Comparison of ENCODE assay signal across 32 cellular contexts in genomic region chr1:184932319-184932718, GRCh38.
"Had no signal": no experiment of that assay in that cellular context is flagged by ENCODE, and none has a peak within 500 bp of the region (broad histone marks: within the 10 kb centered on the region; RNA-seq: fewer than 3 reads in every experiment).

No MANE protein-coding gene starts in this region.

- H3K9me3 ChIP-seq: adrenal gland, ascending aorta, body of pancreas, breast epithelium had no signal

- H3K27ac ChIP-seq: adrenal gland, ascending aorta, body of pancreas, brain microvascular endothelial cell, breast epithelium, cardiac muscle cell had no signal

- H3K4me3 ChIP-seq: adrenal gland, body of pancreas, breast epithelium, cardiac muscle cell had no signal

- DNase-seq: activated effector memory CD4-positive, alpha-beta T cell treated with anti-CD3 and anti-CD28 coated beads, Interleukin-2, amount 50 U/mL, for 16 hours; activated effector memory CD4-positive, alpha-beta T cell treated with Interleukin-2 at 50 U/mL for 16 hours; activated gamma-delta T cell; activated gamma-delta T cell treated with Interleukin-2 at 50 U/mL for 16 hours; activated naive CD4-positive, alpha-beta T cell; activated naive CD4-positive, alpha-beta T cell treated with anti-CD3 and anti-CD28 coated beads for 36 hours; activated naive CD4-positive, alpha-beta T cell treated with anti-CD3 and anti-CD28 coated beads, Interleukin-2, amount 10 ng/mL, durations not matched to agents 7 days and 5 days; activated naive CD4-positive, alpha-beta T cell treated with anti-CD3 and anti-CD28 coated beads, Interleukin-2, amount 50 U/mL, for 16 hours; activated naive CD4-positive, alpha-beta T cell treated with Interleukin-2 at 50 U/mL for 16 hours; activated naive CD8-positive, alpha-beta T cell treated with anti-CD3 and anti-CD28 coated beads for 36 hours; activated naive CD8-positive, alpha-beta T cell treated with anti-CD3 and anti-CD28 coated beads, Interleukin-2, amount 10 ng/mL, durations not matched to agents 7 days and 5 days; activated naive CD8-positive, alpha-beta T cell treated with anti-CD3 and anti-CD28 coated beads, Interleukin-2, amount 50 U/mL, for 24 hours; activated T-cell treated with anti-CD3 and anti-CD28 coated beads, Interleukin-2, amount 50 U/mL, for 1 hour; activated T-cell treated with anti-CD3 and anti-CD28 coated beads, Interleukin-2, amount 50 U/mL, for 24 hours; activated T-cell treated with anti-CD3 and anti-CD28 coated beads, Interleukin-2, amount 50 U/mL, for 4 hours; activated T-cell treated with anti-CD3 and anti-CD28 coated beads, Interleukin-2, amount 50 U/mL, for 48 hours; activated T-cell treated with anti-CD3 and anti-CD28 coated beads, Interleukin-2, amount 50 U/mL, for 72 hours; adrenal gland; amniotic stem cell; amygdala; anterior cingulate cortex; aorta; body of pancreas; brain microvascular endothelial cell; caudate nucleus; central memory CD4-positive, alpha-beta T cell; cerebellar nuclear complex had no signal

- H3K36me3 ChIP-seq: adrenal gland, ascending aorta, brain microvascular endothelial cell, breast epithelium, cardiac muscle cell had no signal

- H3K4me1 ChIP-seq: adrenal gland, breast epithelium had no signal

- ATAC-seq: activated naive CD4-positive, alpha-beta T cell treated with anti-CD3 and anti-CD28 coated beads, Interleukin-2, amount 50 U/mL, for 72 hours; activated naive CD8-positive, alpha-beta T cell treated with anti-CD3 and anti-CD28 coated beads, Interleukin-2, amount 50 U/mL, for 24 hours; activated T-cell treated with anti-CD3 and anti-CD28 coated beads, Interleukin-2, amount 50 U/mL, for 4 hours; activated T-cell treated with anti-CD3 and anti-CD28 coated beads, Interleukin-2, amount 50 U/mL, for 72 hours; activated T-helper 17 cell treated with anti-CD3 and anti-CD28 coated beads, Interleukin-2, amount 50 U/mL, for 72 hours; body of pancreas had no signal

- H3K27me3 ChIP-seq: adrenal gland, ascending aorta, body of pancreas, brain microvascular endothelial cell, breast epithelium, cardiac muscle cell had no signal
